Comparison of ENCODE assay signal across 8 cellular contexts in the genomic region with DNA sequence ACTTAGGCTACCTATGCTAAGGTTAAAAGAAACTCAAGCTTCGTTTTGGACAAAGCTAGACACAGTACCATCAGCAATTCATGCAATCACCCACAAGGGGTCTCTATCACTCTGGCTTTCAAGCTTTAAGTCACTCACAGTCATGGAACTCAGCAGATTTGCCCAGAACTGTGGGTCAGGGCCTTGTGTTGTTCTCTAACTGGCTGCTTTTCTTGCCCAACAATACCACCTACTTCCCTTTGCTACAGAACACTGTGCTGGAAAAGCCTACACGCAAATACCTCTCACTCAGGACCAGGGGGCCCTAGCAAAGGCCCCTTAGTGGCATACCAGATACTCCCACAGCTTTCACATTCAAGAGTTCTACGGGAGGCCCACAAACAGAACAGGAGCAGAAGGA. TPM values are rescaled to one million over a fixed set of nuclear protein-coding genes. Genes with fewer than 3 reads are reported as not detected.
DNase-seq lines count a peak whose midpoint lies in the region; ATAC-seq and TF ChIP-seq lines count a peak whose summit lies in the region.

No MANE protein-coding gene starts in this region.

- H3K36me3 ChIP-seq in kidney epithelial cell (ENCODE audit: control insufficient read depth, insufficient read depth, low read length) = no peaks in the 10 kb centered on the region

- ATAC-seq in HG02642 (IDR thresholded peaks at IDR 0.05; ENCODE audit: poor library complexity, unreplicated experiment) = peak; percentile 82

- H3K4me3 ChIP-seq in kidney epithelial cell (ENCODE audit: low read depth, low read length) = no peak overlapping the region

- peak; percentile 84 for TF ChIP-seq CTCF in kidney epithelial cell (IDR thresholded peaks at IDR 0.05; ENCODE audit: insufficient read depth, low read length, poor library complexity, severe bottlenecking)

- H3K27me3 ChIP-seq in kidney epithelial cell (ENCODE audit: control insufficient read depth, insufficient read depth, low read length) = no peaks in the 10 kb centered on the region

- peak; percentile 77 for DNase-seq in activated effector memory CD4-positive, alpha-beta T cell treated with anti-CD3 and anti-CD28 coated beads, Interleukin-2, amount 50 U/mL, for 16 hours
- no peak for DNase-seq in activated effector memory CD4-positive, alpha-beta T cell treated with Interleukin-2 at 50 U/mL for 16 hours
- DNase-seq in NCI-H146 (lab: John Stamatoyannopoulos, UW) = peak; percentile 54
- peak; percentile 38 for DNase-seq in T-helper 22 cell (ENCODE audit: low read depth)
- DNase-seq in central memory CD4-positive, alpha-beta T cell = peak; percentile 73
- no peak for DNase-seq in kidney epithelial cell (ENCODE audit: low read depth)
- DNase-seq in stimulated activated CD4-positive, alpha-beta T cell treated with anti-CD3 and anti-CD28 coated beads, Interleukin-2, amount 100 ng/mL, for 24 hours = peak; percentile 44 to 64

RNA-seq across cellular contexts. Expression of a gene that starts 9.1 kb away (rescaled TPM):
- total RNA-seq in kidney epithelial cell = 6.1 and 7.9 TPM in 2 replicates

RNA-seq across cellular contexts. Expression of a gene that starts 19.4 kb away (rescaled TPM):
- total RNA-seq in kidney epithelial cell = 28.6 and 32.0 TPM in 2 replicates

RNA-seq across cellular contexts. Expression of a gene that starts 19.6 kb away (rescaled TPM):
- not detected in 2 replicates for total RNA-seq in kidney epithelial cell

RNA-seq across cellular contexts. Expression of a gene that starts 41.6 kb away (rescaled TPM):
- total RNA-seq in kidney epithelial cell = 66.4 and 67.8 TPM in 2 replicates

RNA-seq across cellular contexts. Expression of a gene that starts 53.2 kb away (rescaled TPM):
- not detected in 2 replicates for total RNA-seq in kidney epithelial cell

Comparison
In these comparisons a context has a peak if more than half of its experiments do, and no peak if none do; other contexts are left out.
1. DNase-seq: peak in activated effector memory CD4-positive, alpha-beta T cell treated with anti-CD3 and anti-CD28 coated beads, Interleukin-2, amount 50 U/mL, for 16 hours (single experiment), NCI-H146 (single experiment), T-helper 22 cell (single experiment), central memory CD4-positive, alpha-beta T cell (single experiment) and stimulated activated CD4-positive, alpha-beta T cell treated with anti-CD3 and anti-CD28 coated beads, Interleukin-2, amount 100 ng/mL, for 24 hours (2 of 2); none in activated effector memory CD4-positive, alpha-beta T cell treated with Interleukin-2 at 50 U/mL for 16 hours (single experiment) and kidney epithelial cell (single experiment).